1 cellular context compared by ENCODE assay signal in genomic region chr19:42601811-42602443, GRCh38.
A peak's percentile ranks its signal among the peaks of the same experiment; 100 is the strongest.
TF ChIP-seq lines count a peak whose summit lies in the region.

No MANE protein-coding gene starts in this region.

TF ChIP-seq in HepG2, 621 proteins besides CTCF, POLR2A, EP300 and RAD21 (continued from another document and continues in another):
- TF ChIP-seq ZHX1 (CRISPR knock-in tag; IDR thresholded peaks at IDR 0.05; ENCODE audit: low read depth) (no peak), GATAD2A (CRISPR knock-in tag; IDR thresholded peaks at IDR 0.05) (no peak), ZNF138 (CRISPR knock-in tag; IDR thresholded peaks at IDR 0.05; ENCODE audit: low read depth) (no peak), ISX (CRISPR knock-in tag; conservative IDR thresholded peaks at IDR 0.05) (no peak), SETDB1 (CRISPR knock-in tag; IDR thresholded peaks at IDR 0.05; ENCODE audit: borderline replicate concordance) (no peak), PHF21A (CRISPR knock-in tag; IDR thresholded peaks at IDR 0.05) (no peak), ZNF749 (CRISPR knock-in tag; IDR thresholded peaks at IDR 0.05; ENCODE audit: borderline replicate concordance) (no peak), ATF7-NPFF (CRISPR knock-in tag; IDR thresholded peaks at IDR 0.05; ENCODE audit: low read depth) (no peak), ZNF577 (CRISPR knock-in tag; IDR thresholded peaks at IDR 0.05; ENCODE audit: borderline replicate concordance, low read depth) (no peak), ZNF572 (CRISPR knock-in tag; IDR thresholded peaks at IDR 0.05) (no peak), POGZ (CRISPR knock-in tag; IDR thresholded peaks at IDR 0.05) (no peak), FOXM1 (CRISPR knock-in tag; IDR thresholded peaks at IDR 0.05) (no peak), ATM (IDR thresholded peaks at IDR 0.05; ENCODE audit: borderline replicate concordance) (no peak), RNF219 (CRISPR knock-in tag; IDR thresholded peaks at IDR 0.05) (no peak), CENPT (CRISPR knock-in tag; IDR thresholded peaks at IDR 0.05; ENCODE audit: low read depth) (no peak), RELA (CRISPR knock-in tag; IDR thresholded peaks at IDR 0.05) (no peak), ATF4 (CRISPR knock-in tag; IDR thresholded peaks at IDR 0.05) (no peak), LBX2 (CRISPR knock-in tag; IDR thresholded peaks at IDR 0.05; ENCODE audit: borderline replicate concordance) (no peak), ZNF747 (CRISPR knock-in tag; IDR thresholded peaks at IDR 0.05; ENCODE audit: borderline replicate concordance) (no peak), DMAP1 (CRISPR knock-in tag; IDR thresholded peaks at IDR 0.05) (no peak), RFX3 (CRISPR knock-in tag; IDR thresholded peaks at IDR 0.05) (no peak), HNRNPH1 (optimal IDR thresholded peaks at IDR 0.05; ENCODE audit: low read depth, low read length) (no peak), PITX1 (CRISPR knock-in tag; IDR thresholded peaks at IDR 0.05) (0 out of 2 replicates have a peak, but pooled peaks have one; percentile 26), AKNA (CRISPR knock-in tag; IDR thresholded peaks at IDR 0.05; ENCODE audit: borderline replicate concordance) (no peak), ZNF512 (CRISPR knock-in tag; IDR thresholded peaks at IDR 0.05) (no peak), RBFOX2 (IDR thresholded peaks at IDR 0.05; ENCODE audit: low read depth, low read length) (no peak), CBFB (CRISPR knock-in tag; IDR thresholded peaks at IDR 0.05) (no peak), GABPB1 (CRISPR knock-in tag; IDR thresholded peaks at IDR 0.05) (no peak), TP53 (CRISPR knock-in tag; conservative IDR thresholded peaks at IDR 0.05) (no peak), SP140L (CRISPR knock-in tag; IDR thresholded peaks at IDR 0.05; ENCODE audit: borderline replicate concordance) (no peak), ZNF670 (CRISPR knock-in tag; IDR thresholded peaks at IDR 0.05; ENCODE audit: borderline replicate concordance) (no peak), ZNF563 (CRISPR knock-in tag; IDR thresholded peaks at IDR 0.05) (no peak), KLF13 (CRISPR knock-in tag; IDR thresholded peaks at IDR 0.05) (no peak), GFI1 (CRISPR knock-in tag; IDR thresholded peaks at IDR 0.05; ENCODE audit: borderline replicate concordance) (no peak), NONO (IDR thresholded peaks at IDR 0.05) (no peak), NONO (CRISPR knock-in tag; conservative IDR thresholded peaks at IDR 0.05) (no peak), CBX1 (IDR thresholded peaks at IDR 0.05; ENCODE audit: low read depth) (no peak), TBX2 (CRISPR knock-in tag; IDR thresholded peaks at IDR 0.05; ENCODE audit: borderline replicate concordance) (peak; percentile 45), SNAPC5 (CRISPR knock-in tag; IDR thresholded peaks at IDR 0.05; ENCODE audit: borderline replicate concordance) (no peak), HDAC2 (CRISPR knock-in tag; IDR thresholded peaks at IDR 0.05) (peak; percentile 44; the same call in 1 of the 2 replicates), ZNF773 (CRISPR knock-in tag; IDR thresholded peaks at IDR 0.05; ENCODE audit: borderline replicate concordance) (no peak), GLMP (CRISPR knock-in tag; IDR thresholded peaks at IDR 0.05; ENCODE audit: borderline replicate concordance) (no peak), XBP1 (CRISPR knock-in tag; IDR thresholded peaks at IDR 0.05) (no peak), RFXAP (CRISPR knock-in tag; IDR thresholded peaks at IDR 0.05; ENCODE audit: borderline replicate concordance) (no peak), ZSCAN20 (CRISPR knock-in tag; IDR thresholded peaks at IDR 0.05; ENCODE audit: borderline replicate concordance) (no peak), ZNF777 (CRISPR knock-in tag; IDR thresholded peaks at IDR 0.05) (no peak), ZNF225 (CRISPR knock-in tag; IDR thresholded peaks at IDR 0.05) (no peak), RXRA (CRISPR knock-in tag; IDR thresholded peaks at IDR 0.05) (no peak), ATF1 (CRISPR knock-in tag; IDR thresholded peaks at IDR 0.05) (no peak), ATAD3A (CRISPR knock-in tag; IDR thresholded peaks at IDR 0.05) (no peak), MAFK (conservative IDR thresholded peaks at IDR 0.05 in 1 of 2, IDR thresholded peaks at IDR 0.05 in 1 of 2; ENCODE audit: low read length in 2 of 2) (no peak), DRAP1 (CRISPR knock-in tag; IDR thresholded peaks at IDR 0.05) (no peak), ZNF143 (CRISPR knock-in tag; IDR thresholded peaks at IDR 0.05) (no peak), EHMT2 (IDR thresholded peaks at IDR 0.05; ENCODE audit: borderline replicate concordance, low read depth, low read length) (peak; percentile 81), SSRP1 (CRISPR knock-in tag; IDR thresholded peaks at IDR 0.05) (no peak), TIGD3 (CRISPR knock-in tag; IDR thresholded peaks at IDR 0.05; ENCODE audit: borderline replicate concordance) (no peak)
